8 cellular contexts compared by ENCODE assay signal in genomic region chr9:128920381-128921058, GRCh38. TPM values are rescaled to one million over a fixed set of nuclear protein-coding genes. Genes with fewer than 3 reads are reported as not detected.
DNase-seq lines count a peak whose midpoint lies in the region; ATAC-seq and TF ChIP-seq lines count a peak whose summit lies in the region.

Gene PHYHD1 (plus strand): TSS chr9:128920982. CDS start chr9:128922324, 1,342 bp downstream.

- H2BK12ac ChIP-seq in neuronal stem cell (ENCODE audit: low read length) = peak within 1 kb of the TSS; percentile 99

- peak within 1 kb of the TSS; percentile 96 for H2AK5ac ChIP-seq in neuronal stem cell (ENCODE audit: low read depth, low read length)

- peak within 1 kb of the TSS; percentile 89 for H2BK15ac ChIP-seq in neuronal stem cell (ENCODE audit: low read length)

- H4K91ac ChIP-seq in neuronal stem cell (ENCODE audit: low read depth, low read length, poor library complexity) = no peak within 1 kb of the TSS

- H3K36me3 Mint-ChIP-seq in activated T-cell treated with anti-CD3 and anti-CD28 coated beads, Interleukin-2, amount 50 U/mL, for 72 hours (ENCODE audit: insufficient read depth in 2 of 2) = peaks cover 0 to 1% of the 10 kb centered on the region in 2 donors

- peak within 1 kb of the TSS; percentile 93 for H3K4ac ChIP-seq in neuronal stem cell (ENCODE audit: low read length)

- H3K4me1 Mint-ChIP-seq in activated T-cell treated with anti-CD3 and anti-CD28 coated beads, Interleukin-2, amount 50 U/mL, for 72 hours (ENCODE audit: low read depth) = no peaks in the 10 kb centered on the region

- no peak within 1 kb of the TSS for H3K27ac Mint-ChIP-seq in activated T-cell treated with anti-CD3 and anti-CD28 coated beads, Interleukin-2, amount 50 U/mL, for 72 hours

- H3K27me3 Mint-ChIP-seq in activated T-cell treated with anti-CD3 and anti-CD28 coated beads, Interleukin-2, amount 50 U/mL, for 72 hours (ENCODE audit: low read depth) = no peaks in the 10 kb centered on the region

- WGBS in neuronal stem cell (ENCODE audit: extremely low coverage in 2 of 2, insufficient read length in 2 of 2, insufficient replicate concordance in 1 of 2), 2 donors = no CpG with 5 or more reads among the region's 13 CpGs

- H3K79me1 ChIP-seq in neuronal stem cell (ENCODE audit: low read depth, low read length) = peaks cover 10% of the 10 kb centered on the region

- no peaks in the 10 kb centered on the region for H3K9me2 ChIP-seq in PC-9 (ENCODE audit: insufficient read depth)

- H3K9me3 Mint-ChIP-seq in activated T-cell treated with anti-CD3 and anti-CD28 coated beads, Interleukin-2, amount 50 U/mL, for 72 hours = no peaks in the 10 kb centered on the region

- H3K4me3 Mint-ChIP-seq in activated T-cell treated with anti-CD3 and anti-CD28 coated beads, Interleukin-2, amount 50 U/mL, for 72 hours = no peak within 1 kb of the TSS

- H3K27me3 ChIP-seq in neuronal stem cell (ENCODE audit: control insufficient read depth in 3 of 3, insufficient read depth in 3 of 3, low read depth in 1 of 3, low read length in 3 of 3) = no peaks in the 10 kb centered on the region
- H3K27me3 ChIP-seq in PC-9 (ENCODE audit: insufficient read depth, low read depth) = no peaks in the 10 kb centered on the region

- H3K79me2 ChIP-seq in PC-9 (ENCODE audit: low read depth) = no peaks in the 10 kb centered on the region

- peak within 1 kb of the TSS; percentile 72 for H2BK120ac ChIP-seq in neuronal stem cell (ENCODE audit: low read depth, low read length)

- DNase-seq in EH (ENCODE audit: low read depth) = peak; percentile 80
- DNase-seq in SHP77 (lab: John Stamatoyannopoulos, UW) = peak; percentile 81 to 89
- peak; percentile 60 for DNase-seq in fibroblast of the conjunctiva (ENCODE audit: low read depth)
- no peak for DNase-seq in neuronal stem cell (ENCODE audit: low spot score)
- DNase-seq in PC-9 = no peak
- DNase-seq in stimulated activated CD4-positive, alpha-beta T cell treated with anti-CD3 and anti-CD28 coated beads, Interleukin-2, amount 100 ng/mL, for 24 hours = no peak
- DNase-seq in epidermal melanocyte (ENCODE audit: insufficient read length, low spot score) = no peak
- DNase-seq in activated T-cell treated with anti-CD3 and anti-CD28 coated beads, Interleukin-2, amount 50 U/mL, for 72 hours = no peak

- POLR2A ChIA-PET in PC-9 (lab: Charles Lee; ENCODE audit: unreplicated experiment) = interaction anchor here (0.6 to 0.7 kb wide), 2 partner anchors 32 to 550 kb away, joined by 3 to 5 read pairs; no protein-coding TSS in a partner anchor

- no peak for TF ChIP-seq CTCF in PC-9 (conservative IDR thresholded peaks at IDR 0.05)

- H3K9me3 ChIP-seq in neuronal stem cell (replicated peaks in 1 of 2; ENCODE audit: control insufficient read depth in 2 of 2, insufficient read depth in 1 of 2, low read depth in 1 of 2, low read length in 2 of 2) (peaks cover 0 to 2% of the 10 kb centered on the region in 2 donors), PC-9 (ENCODE audit: insufficient read depth, low read depth) (no peaks in the 10 kb centered on the region)

- H3K14ac ChIP-seq in neuronal stem cell (ENCODE audit: low read length) = peak within 1 kb of the TSS; percentile 71

- BruUV-seq in PC-9 (replicated peaks; lab: Mats Ljungman, UMichigan) = no TSS peak

- no peak for ATAC-seq in activated T-cell treated with anti-CD3 and anti-CD28 coated beads, Interleukin-2, amount 50 U/mL, for 72 hours (replicated peaks in 1 of 2)

- H3K4me3 ChIP-seq in neuronal stem cell (ENCODE audit: low read length in 2 of 2) (no peak within 1 kb of the TSS), PC-9 (no peak within 1 kb of the TSS)

- H3K18ac ChIP-seq in neuronal stem cell (ENCODE audit: low read length) = peak within 1 kb of the TSS; percentile 86

- H2BK5ac ChIP-seq in neuronal stem cell (ENCODE audit: low read length) = peak within 1 kb of the TSS; percentile 96

- intact Hi-C loops in PC-9 (cut with micrococcal nuclease; ENCODE audit: unreplicated experiment) = no loop called here

- H3K4me1 ChIP-seq in neuronal stem cell (ENCODE audit: control insufficient read depth in 2 of 2, insufficient read depth in 1 of 2, low read depth in 1 of 2, low read length in 2 of 2) = peaks cover 8 to 11% of the 10 kb centered on the region in 2 donors
- H3K4me1 ChIP-seq in PC-9 (replicated peaks; ENCODE audit: insufficient read depth) = no peaks in the 10 kb centered on the region

- H3K36me3 ChIP-seq in neuronal stem cell (replicated peaks in 1 of 2; ENCODE audit: control insufficient read depth in 2 of 2, insufficient read depth in 2 of 2, low read length in 2 of 2) (peaks cover 21 to 35% of the 10 kb centered on the region in 2 donors), PC-9 (ENCODE audit: low read depth) (no peaks in the 10 kb centered on the region)

- peak within 1 kb of the TSS; percentile 81 for H3K9ac ChIP-seq in neuronal stem cell (ENCODE audit: low read depth, low read length, poor library complexity)

- peaks cover 11% of the 10 kb centered on the region; the same call in 1 of the 2 replicates for H3F3A ChIP-seq in PC-9 (ENCODE audit: insufficient read depth, low read depth)

- peak within 1 kb of the TSS; percentile 84 for H2AFZ ChIP-seq in neuronal stem cell (ENCODE audit: low read length)
- H2AFZ ChIP-seq in PC-9 = no peak within 1 kb of the TSS

- no peak within 1 kb of the TSS for H4K8ac ChIP-seq in neuronal stem cell (ENCODE audit: low read depth, low read length)

- CTCF ChIA-PET in PC-9 (lab: Charles Lee) = no interaction called here

- H3K4me2 ChIP-seq in neuronal stem cell (ENCODE audit: insufficient read depth, low read length, poor library complexity, severe bottlenecking) (peak within 1 kb of the TSS; percentile 71), PC-9 (no peak within 1 kb of the TSS)

- H3K23ac ChIP-seq in neuronal stem cell (ENCODE audit: low read depth, low read length, poor library complexity) = no peak within 1 kb of the TSS

- H3K27ac ChIP-seq in neuronal stem cell (replicated peaks; ENCODE audit: low read length) (peak within 1 kb of the TSS; percentile 77), PC-9 (no peak within 1 kb of the TSS)

- no peaks in the 10 kb centered on the region for H4K20me1 ChIP-seq in PC-9 (ENCODE audit: insufficient read depth)

RNA-seq across cellular contexts. Expression of gene PHYHD1, which starts in this region (rescaled TPM):
- polyA plus RNA-seq in neuronal stem cell (2013, experiment 1 of 2) = 13.0 TPM
- 12.5 TPM for polyA plus RNA-seq in neuronal stem cell (2013, experiment 2 of 2)
- 4.2 and 6.3 TPM in 2 replicates for total RNA-seq in PC-9 (2021)
- total RNA-seq in activated T-cell treated with anti-CD3 and anti-CD28 coated beads, Interleukin-2, amount 50 U/mL, for 72 hours = 1 to 10 TPM; 1.1 to 1.9 TPM

Comparison
In these comparisons a context has a peak if more than half of its experiments do, and no peak if none do; other contexts are left out.
1. DNase-seq: peak in EH (single experiment), SHP77 (2 of 2) and fibroblast of the conjunctiva (single experiment); none in neuronal stem cell (single experiment), PC-9 (0 of 2), stimulated activated CD4-positive, alpha-beta T cell treated with anti-CD3 and anti-CD28 coated beads, Interleukin-2, amount 100 ng/mL, for 24 hours (0 of 2), epidermal melanocyte (single experiment) and activated T-cell treated with anti-CD3 and anti-CD28 coated beads, Interleukin-2, amount 50 U/mL, for 72 hours (0 of 2).